In genomic region chrX:129982300-129983246, GRCh38 we compare ENCODE assay signal across 8 cellular contexts. TPM values are rescaled to one million over a fixed set of nuclear protein-coding genes. Genes with fewer than 3 reads are reported as not detected.
A peak's percentile ranks its signal among the peaks of the same experiment; 100 is the strongest.
DNase-seq lines count a peak whose midpoint lies in the region; ATAC-seq and TF ChIP-seq lines count a peak whose summit lies in the region.

Gene BCORL1 (plus strand): TSS chrX:129982635. CDS start chrX:130005232, 22,597 bp downstream.

- peak; percentile 85 for ATAC-seq in HG02623 (IDR thresholded peaks at IDR 0.05; ENCODE audit: unreplicated experiment)

- H3K9ac ChIP-seq in SK-N-MC (ENCODE audit: insufficient read length) = peak within 1 kb of the TSS; percentile 32

- peak within 1 kb of the TSS; percentile 52 for H3K4me3 ChIP-seq in GM12864 (ENCODE audit: low read depth, low read length)
- peak within 1 kb of the TSS; percentile 76 for H3K4me3 ChIP-seq in SK-N-MC
- H3K4me3 ChIP-seq in ovary = peak within 1 kb of the TSS; percentile 40
- H3K4me3 ChIP-seq in tibial artery = no peak within 1 kb of the TSS

- intact Hi-C loops in ovary (cut with DNase I) = no loop called here
- intact Hi-C loops in tibial artery (cut with DNase I; ENCODE audit: low total_unique reads) = loop anchor here (2.0 kb wide), 1 partner anchor 50 kb away; no protein-coding TSS in a partner anchor

- H3K27ac ChIP-seq in SK-N-MC (no peak within 1 kb of the TSS), ovary (peak within 1 kb of the TSS; percentile 30 to 88), tibial artery (peak within 1 kb of the TSS; percentile 82 to 90)

- H3K27me3 ChIP-seq in ovary = no peaks in the 10 kb centered on the region
- H3K27me3 ChIP-seq in tibial artery = no peaks in the 10 kb centered on the region

- WGBS in ovary, 3 donors = 35 to 46% (median 39%) methylated on average over 74 of the region's 74 CpGs

- H3K4me1 ChIP-seq in ovary (ENCODE audit: insufficient read depth) (peaks cover 1% of the 10 kb centered on the region), tibial artery (peaks cover 0 to 7% (median 3%) of the 10 kb centered on the region in 4 donors)

- H3K4me1 Mint-ChIP-seq in activated naive CD4-positive, alpha-beta T cell treated with anti-CD3 and anti-CD28 coated beads, Interleukin-2, amount 50 U/mL, for 24 hours = peaks cover 24% of the 10 kb centered on the region
- H3K4me1 Mint-ChIP-seq in glutamatergic neuron (ENCODE audit: low read depth, unreplicated experiment) = no peaks in the 10 kb centered on the region

- H3K36me3 ChIP-seq in SK-N-MC (ENCODE audit: insufficient read depth, low read length) (no peaks in the 10 kb centered on the region), ovary (no peaks in the 10 kb centered on the region), tibial artery (no peaks in the 10 kb centered on the region)

- H3K27ac Mint-ChIP-seq in activated naive CD4-positive, alpha-beta T cell treated with anti-CD3 and anti-CD28 coated beads, Interleukin-2, amount 50 U/mL, for 24 hours = peak within 1 kb of the TSS; percentile 77
- H3K27ac Mint-ChIP-seq in glutamatergic neuron (ENCODE audit: unreplicated experiment) = peak within 1 kb of the TSS; percentile 12

- H3K36me3 Mint-ChIP-seq in activated naive CD4-positive, alpha-beta T cell treated with anti-CD3 and anti-CD28 coated beads, Interleukin-2, amount 50 U/mL, for 24 hours = no peaks in the 10 kb centered on the region
- no peaks in the 10 kb centered on the region for H3K36me3 Mint-ChIP-seq in glutamatergic neuron (ENCODE audit: unreplicated experiment)

- H3K4me3 Mint-ChIP-seq in activated naive CD4-positive, alpha-beta T cell treated with anti-CD3 and anti-CD28 coated beads, Interleukin-2, amount 50 U/mL, for 24 hours = no peak within 1 kb of the TSS
- peak within 1 kb of the TSS; percentile 69 for H3K4me3 Mint-ChIP-seq in glutamatergic neuron (ENCODE audit: unreplicated experiment)

- no peaks in the 10 kb centered on the region for H3K9me3 ChIP-seq in SK-N-MC (ENCODE audit: low read depth, low read length)
- H3K9me3 ChIP-seq in ovary = no peaks in the 10 kb centered on the region
- no peaks in the 10 kb centered on the region for H3K9me3 ChIP-seq in tibial artery

- no peaks in the 10 kb centered on the region for H3K9me3 Mint-ChIP-seq in activated naive CD4-positive, alpha-beta T cell treated with anti-CD3 and anti-CD28 coated beads, Interleukin-2, amount 50 U/mL, for 24 hours
- H3K9me3 Mint-ChIP-seq in glutamatergic neuron (ENCODE audit: unreplicated experiment) = peaks cover 2% of the 10 kb centered on the region

- TF ChIP-seq POLR2A in ovary (IDR thresholded peaks at IDR 0.05) = peak; percentile 78

- no peak for TF ChIP-seq EP300 in ovary (IDR thresholded peaks at IDR 0.05)

- DNase-seq in GM12864 (ENCODE audit: low read depth) = peak; percentile 65
- peak; percentile 89 for DNase-seq in NCI-H1092 (lab: John Stamatoyannopoulos, UW)
- DNase-seq in SK-N-MC (ENCODE audit: low read depth, low spot score) = peak; percentile 50
- peak; percentile 87 for DNase-seq in glutamatergic neuron
- DNase-seq in ovary = peak; percentile 88 to 91 (median 90)
- DNase-seq in tibial artery = peak; percentile 91 to 96

- no peak for TF ChIP-seq CTCF in GM12864 (IDR thresholded peaks at IDR 0.05; ENCODE audit: low read depth, low read length, missing control alignments)
- no peak for TF ChIP-seq CTCF in glutamatergic neuron (IDR thresholded peaks at IDR 0.05; ENCODE audit: partially characterized antibody, unreplicated experiment)
- TF ChIP-seq CTCF in ovary (IDR thresholded peaks at IDR 0.05) = no peak
- TF ChIP-seq CTCF in tibial artery (IDR thresholded peaks at IDR 0.05) = no peak

- no peaks in the 10 kb centered on the region for H3K27me3 Mint-ChIP-seq in activated naive CD4-positive, alpha-beta T cell treated with anti-CD3 and anti-CD28 coated beads, Interleukin-2, amount 50 U/mL, for 24 hours
- peaks cover 16% of the 10 kb centered on the region for H3K27me3 Mint-ChIP-seq in glutamatergic neuron (ENCODE audit: unreplicated experiment)

RNA-seq across cellular contexts. Expression of gene BCORL1, which starts in this region (rescaled TPM):
- 14.7 TPM for total RNA-seq in glutamatergic neuron (ENCODE audit: unreplicated experiment)
- 10 to 100 TPM in 5 of 7 donors, 1 to 10 TPM in 2; 3.3 to 45.1 (median 24.1) TPM for total RNA-seq in ovary
- 1 to 10 TPM; 6.1 to 9.3 TPM for polyA plus RNA-seq in ovary

Comparison
In these comparisons a context has a peak if more than half of its experiments do, and no peak if none do; other contexts are left out.
1. H3K4me3 ChIP-seq: peak in GM12864 (single experiment), SK-N-MC (single experiment) and ovary (single experiment); none in tibial artery (0 of 2).
2. Peak in every context shown above with its lines, with median percentiles within 50 percentile points of each other: DNase-seq.